In the genomic region with DNA sequence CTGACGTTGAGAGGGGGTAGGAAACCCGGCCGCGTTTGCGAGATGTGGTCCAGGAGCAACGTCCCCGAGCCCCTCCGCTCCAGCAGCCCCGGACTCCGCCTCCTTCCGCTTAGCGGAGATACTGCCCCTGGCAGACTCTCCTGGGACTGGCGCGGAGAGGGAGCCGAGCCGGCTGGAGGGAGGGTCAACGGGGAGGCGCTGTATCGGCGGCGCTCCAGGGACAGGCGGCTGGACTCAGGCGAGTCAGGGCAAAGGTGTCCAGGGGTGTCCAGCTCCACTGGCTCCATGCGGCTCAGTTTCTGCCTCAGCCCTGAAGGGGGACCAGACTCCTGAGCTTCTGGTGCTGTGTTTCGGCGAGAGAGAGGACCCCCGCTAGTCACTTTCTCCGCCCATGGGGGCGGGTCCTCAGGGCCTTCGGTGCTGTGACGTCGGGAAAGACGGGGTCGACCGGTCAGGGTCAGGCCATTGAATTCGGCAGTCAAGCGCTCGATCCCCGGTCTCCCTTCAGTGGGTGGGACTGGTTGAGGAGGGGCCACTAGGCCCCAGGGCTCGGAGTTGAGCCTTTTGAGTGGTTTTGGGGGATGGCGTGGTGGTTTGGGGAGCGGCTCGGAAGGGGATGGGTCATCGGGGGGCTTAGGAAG, we compare ENCODE assay signal across 8 cellular contexts. TPM values are rescaled to one million over a fixed set of nuclear protein-coding genes. Genes with fewer than 3 reads are reported as not detected.
DNase-seq lines count a peak whose midpoint lies in the region; ATAC-seq and TF ChIP-seq lines count a peak whose summit lies in the region.

No MANE protein-coding gene starts in this region.

- no peaks in the 10 kb centered on the region for H3K36me3 ChIP-seq in H7 (replicated peaks; ENCODE audit: control insufficient read depth, insufficient read depth, low read length)
- H3K36me3 ChIP-seq in OCI-LY7 (ENCODE audit: insufficient read depth, low read length) = no peaks in the 10 kb centered on the region
- no peaks in the 10 kb centered on the region for H3K36me3 ChIP-seq in neuronal stem cell (replicated peaks in 1 of 2; ENCODE audit: control insufficient read depth in 2 of 2, insufficient read depth in 2 of 2, low read length in 2 of 2)

- peaks cover 3% of the 10 kb centered on the region; the same call in 1 of the 2 replicates for H4K20me1 ChIP-seq in OCI-LY7 (ENCODE audit: insufficient read depth, low read length)

- DNase-seq in AG09319 (ENCODE audit: extremely low read depth, low read depth) (no peak), H7 (peak; percentile 94), OCI-LY7 (ENCODE audit: low spot score) (no peak), head of caudate nucleus (peak; percentile 37 to 87 (median 74)), neuronal stem cell (ENCODE audit: low spot score) (peak; percentile 73)
- DNase-seq in activated naive CD4-positive, alpha-beta T cell treated with anti-CD3 and anti-CD28 coated beads, Interleukin-2, amount 50 U/mL, for 72 hours (ENCODE audit: low spot score in 2 of 2) = peak in 1 of 2 donors; percentile 51

- H3K4ac ChIP-seq in neuronal stem cell (ENCODE audit: low read length) = no peak overlapping the region

- H3K4me3 ChIP-seq in H7 (ENCODE audit: insufficient read depth, low read depth, low read length) (peak overlapping the region; percentile 87), OCI-LY7 (ENCODE audit: low read depth, low read length, poor library complexity, severe bottlenecking) (peak overlapping the region; percentile 75), neuronal stem cell (ENCODE audit: low read length in 2 of 2) (peak overlapping the region; percentile 66 to 78)

- no peak overlapping the region for H4K8ac ChIP-seq in neuronal stem cell (ENCODE audit: low read depth, low read length)

- H3K14ac ChIP-seq in neuronal stem cell (ENCODE audit: low read length) = peak overlapping the region; percentile 33

- H3K27ac ChIP-seq in OCI-LY7 (ENCODE audit: low read depth, low read length, poor library complexity, severe bottlenecking) = no peak overlapping the region
- no peak overlapping the region for H3K27ac ChIP-seq in neuronal stem cell (replicated peaks; ENCODE audit: low read length)

- no peak overlapping the region for H2AK5ac ChIP-seq in neuronal stem cell (ENCODE audit: low read depth, low read length)

- H3K27ac Mint-ChIP-seq in activated naive CD4-positive, alpha-beta T cell treated with anti-CD3 and anti-CD28 coated beads, Interleukin-2, amount 50 U/mL, for 72 hours = peak overlapping the region; percentile 86 to 93

- no peak overlapping the region for H3K9ac ChIP-seq in neuronal stem cell (ENCODE audit: low read depth, low read length, poor library complexity)

- H4K91ac ChIP-seq in neuronal stem cell (ENCODE audit: low read depth, low read length, poor library complexity) = no peak overlapping the region

- H3K9me2 ChIP-seq in OCI-LY7 (ENCODE audit: insufficient read depth, low read length) = no peaks in the 10 kb centered on the region

- H2AFZ ChIP-seq in OCI-LY7 (ENCODE audit: low read length) = peak overlapping the region; percentile 9; the same call in 1 of the 2 replicates
- peak overlapping the region; percentile 96 for H2AFZ ChIP-seq in neuronal stem cell (ENCODE audit: low read length)

- TF ChIP-seq CTCF in AG09319 (IDR thresholded peaks at IDR 0.05; ENCODE audit: low read depth, low read length) (peak; percentile 1), OCI-LY7 (conservative IDR thresholded peaks at IDR 0.05; ENCODE audit: low read length) (no peak)

- BruUV-seq in OCI-LY7 (replicated peaks; lab: Mats Ljungman, UMichigan) = no TSS peak

- POLR2A ChIA-PET in OCI-LY7 (lab: Charles Lee) = interaction anchor here (0.5 kb wide), 1 partner anchor 36 kb away, joined by 3 read pairs; a partner anchor contains a TSS

- H3K18ac ChIP-seq in neuronal stem cell (ENCODE audit: low read length) = peak overlapping the region; percentile 88

- H2BK12ac ChIP-seq in neuronal stem cell (ENCODE audit: low read length) = no peak overlapping the region

- H3K79me2 ChIP-seq in OCI-LY7 (ENCODE audit: insufficient read depth, low read depth, low read length) = peaks cover 21% of the 10 kb centered on the region; the same call in 1 of the 2 replicates

- H2BK5ac ChIP-seq in neuronal stem cell (ENCODE audit: low read length) = peak overlapping the region; percentile 68

- H3K4me1 ChIP-seq in OCI-LY7 (ENCODE audit: insufficient read depth, low read length, poor library complexity, severe bottlenecking) (peaks cover 79% of the 10 kb centered on the region), neuronal stem cell (ENCODE audit: control insufficient read depth in 2 of 2, insufficient read depth in 1 of 2, low read depth in 1 of 2, low read length in 2 of 2) (peaks cover 13 to 45% of the 10 kb centered on the region in 2 donors)

- intact Hi-C loops in OCI-LY7 (cut with micrococcal nuclease; ENCODE audit: unreplicated experiment) = no loop called here
- intact Hi-C loops in head of caudate nucleus (cut with DNase I) = loop anchor here (5.0 kb wide), 1 partner anchor 37 kb away; a partner anchor contains a TSS

- H3K27me3 ChIP-seq in H7 (ENCODE audit: control insufficient read depth, insufficient read depth, low read length) (peaks cover 67% of the 10 kb centered on the region), neuronal stem cell (ENCODE audit: control insufficient read depth in 3 of 3, insufficient read depth in 3 of 3, low read depth in 1 of 3, low read length in 3 of 3) (peaks cover 0 to 51% (median 18%) of the 10 kb centered on the region in 3 experiments)

- H3K23ac ChIP-seq in neuronal stem cell (ENCODE audit: low read depth, low read length, poor library complexity) = no peak overlapping the region

- H3K4me2 ChIP-seq in OCI-LY7 (ENCODE audit: low read length) (peak overlapping the region; percentile 96), neuronal stem cell (ENCODE audit: insufficient read depth, low read length, poor library complexity, severe bottlenecking) (peak overlapping the region; percentile 97)

- no peak overlapping the region for H2BK120ac ChIP-seq in neuronal stem cell (ENCODE audit: low read depth, low read length)

- H3K9me3 ChIP-seq in OCI-LY7 (ENCODE audit: low read length) = no peaks in the 10 kb centered on the region
- H3K9me3 ChIP-seq in neuronal stem cell (replicated peaks in 1 of 2; ENCODE audit: control insufficient read depth in 2 of 2, insufficient read depth in 1 of 2, low read depth in 1 of 2, low read length in 2 of 2) = peaks cover 0 to 4% of the 10 kb centered on the region in 2 donors

- H2BK15ac ChIP-seq in neuronal stem cell (ENCODE audit: low read length) = peak overlapping the region; percentile 43

- no CpG with 5 or more reads among the region's 44 CpGs for WGBS in neuronal stem cell (ENCODE audit: extremely low coverage in 2 of 2, insufficient read length in 2 of 2, insufficient replicate concordance in 1 of 2), 2 donors

- H3K79me1 ChIP-seq in neuronal stem cell (ENCODE audit: low read depth, low read length) = no peaks in the 10 kb centered on the region

- ATAC-seq in activated naive CD4-positive, alpha-beta T cell treated with anti-CD3 and anti-CD28 coated beads, Interleukin-2, amount 50 U/mL, for 72 hours = no peak
- ATAC-seq in HG02840 (IDR thresholded peaks at IDR 0.05; ENCODE audit: low FRiP score, unreplicated experiment) (no peak), GM18907 (IDR thresholded peaks at IDR 0.05; ENCODE audit: unreplicated experiment) (no peak)

- no peaks in the 10 kb centered on the region for H3K9me3 Mint-ChIP-seq in activated naive CD4-positive, alpha-beta T cell treated with anti-CD3 and anti-CD28 coated beads, Interleukin-2, amount 50 U/mL, for 72 hours

- peaks cover 11 to 18% of the 10 kb centered on the region in 2 donors for H3K36me3 Mint-ChIP-seq in activated naive CD4-positive, alpha-beta T cell treated with anti-CD3 and anti-CD28 coated beads, Interleukin-2, amount 50 U/mL, for 72 hours

- CTCF ChIA-PET in OCI-LY7 (lab: Charles Lee; ENCODE audit: unreplicated experiment) = no interaction called here

RNA-seq across cellular contexts. Expression of a gene that starts 2.8 kb away (rescaled TPM):
- 23.0 and 24.3 TPM in 2 replicates for total RNA-seq in H7 (2014; rRNA removed; shearing (Covaris generic))
- 10.2 and 11.6 TPM in 2 replicates for total RNA-seq in OCI-LY7 (2014; rRNA removed; shearing (Covaris generic))
- 26.3 and 31.8 TPM in 2 replicates for total RNA-seq in OCI-LY7 (2022)
- total RNA-seq in activated naive CD4-positive, alpha-beta T cell treated with anti-CD3 and anti-CD28 coated beads, Interleukin-2, amount 50 U/mL, for 72 hours = 10 to 100 TPM; 47.9 to 50.1 TPM
- polyA plus RNA-seq in neuronal stem cell (2013, experiment 1 of 2) = 17.1 TPM
- 17.4 TPM for polyA plus RNA-seq in neuronal stem cell (2013, experiment 2 of 2)

RNA-seq across cellular contexts. Expression of a gene that starts 3.8 kb away (rescaled TPM):
- 0.52 and 0.62 TPM in 2 replicates for total RNA-seq in H7 (2014; rRNA removed; shearing (Covaris generic))
- total RNA-seq in OCI-LY7 (2014; rRNA removed; shearing (Covaris generic)) = 0.62 and 1.9 TPM in 2 replicates
- 4.5 and 4.8 TPM in 2 replicates for total RNA-seq in OCI-LY7 (2022)
- 1 to 10 TPM; 5.4 to 9.1 TPM for total RNA-seq in activated naive CD4-positive, alpha-beta T cell treated with anti-CD3 and anti-CD28 coated beads, Interleukin-2, amount 50 U/mL, for 72 hours
- polyA plus RNA-seq in neuronal stem cell (2013, experiment 1 of 2) = 0.10 TPM
- polyA plus RNA-seq in neuronal stem cell (2013, experiment 2 of 2) = 0.10 TPM

RNA-seq across cellular contexts. Expression of a gene that starts 3.9 kb away (rescaled TPM):
- 6.3 and 11.6 TPM in 2 replicates for total RNA-seq in H7 (2014; rRNA removed; shearing (Covaris generic))
- total RNA-seq in OCI-LY7 (2014; rRNA removed; shearing (Covaris generic)) = 19.8 and 29.8 TPM in 2 replicates
- total RNA-seq in OCI-LY7 (2022) = 27.3 and 30.7 TPM in 2 replicates
- 10 to 100 TPM; 22.0 to 31.9 TPM for total RNA-seq in activated naive CD4-positive, alpha-beta T cell treated with anti-CD3 and anti-CD28 coated beads, Interleukin-2, amount 50 U/mL, for 72 hours
- 18.0 TPM for polyA plus RNA-seq in neuronal stem cell (2013, experiment 1 of 2)
- polyA plus RNA-seq in neuronal stem cell (2013, experiment 2 of 2) = 20.2 TPM

RNA-seq across cellular contexts. Expression of a gene that starts 33.3 kb away (rescaled TPM):
- total RNA-seq in H7 (2014; rRNA removed; shearing (Covaris generic)) = 181 and 214 TPM in 2 replicates
- 135 and 239 TPM in 2 replicates for total RNA-seq in OCI-LY7 (2014; rRNA removed; shearing (Covaris generic))
- total RNA-seq in OCI-LY7 (2022) = 177 and 200 TPM in 2 replicates
- total RNA-seq in activated naive CD4-positive, alpha-beta T cell treated with anti-CD3 and anti-CD28 coated beads, Interleukin-2, amount 50 U/mL, for 72 hours = 100 to 1,000 TPM; 254 to 286 TPM
- polyA plus RNA-seq in neuronal stem cell (2013, experiment 1 of 2) = 178 TPM
- polyA plus RNA-seq in neuronal stem cell (2013, experiment 2 of 2) = 188 TPM

RNA-seq across cellular contexts. Expression of a gene that starts 35.8 kb away (rescaled TPM):
- total RNA-seq in H7 (2014; rRNA removed; shearing (Covaris generic)) = 24.6 and 90.7 TPM in 2 replicates
- 99.9 and 144 TPM in 2 replicates for total RNA-seq in OCI-LY7 (2014; rRNA removed; shearing (Covaris generic))
- total RNA-seq in OCI-LY7 (2022) = 50.3 and 76.8 TPM in 2 replicates
- 100 to 1,000 TPM in 1 of 2 donors, 10 to 100 TPM in 1; 67.9 to 120 TPM for total RNA-seq in activated naive CD4-positive, alpha-beta T cell treated with anti-CD3 and anti-CD28 coated beads, Interleukin-2, amount 50 U/mL, for 72 hours
- 111 TPM for polyA plus RNA-seq in neuronal stem cell (2013, experiment 1 of 2)
- 115 TPM for polyA plus RNA-seq in neuronal stem cell (2013, experiment 2 of 2)

Comparison
In these comparisons a context has a peak if more than half of its experiments do, and no peak if none do; other contexts are left out.
1. DNase-seq: peak in H7 (single experiment), head of caudate nucleus (42 of 42) and neuronal stem cell (single experiment); none in AG09319 (single experiment) and OCI-LY7 (single experiment).
2. Peak in every context shown above with its lines, with median percentiles within 50 percentile points of each other: H3K4me3 ChIP-seq.